24 cellular contexts compared by ENCODE assay signal in genomic region chr13:100059827-100060226, GRCh38.
"Had no signal": no experiment of that assay in that cellular context is flagged by ENCODE, and none has a peak within 500 bp of the region (broad histone marks: within the 10 kb centered on the region; RNA-seq: fewer than 3 reads in every experiment).

No MANE protein-coding gene starts in this region.

- H3K27ac ChIP-seq: colonic mucosa, epithelial cell of prostate, esophagus squamous epithelium, gastrocnemius medialis, heart right ventricle, left lung, lower lobe of right lung had no signal

- H3K4me3 Mint-ChIP-seq: dendritic cell treated with granulocyte-macrophage colony-stimulating factor and Interleukin-4, amounts not matched to agents 40 ng/mL and 50 ng/mL, for 4 days; effector memory CD8-positive, alpha-beta T cell; endodermal cell; mesothelial cell of epicardium; naive B cell had no signal

- H3K4me3 ChIP-seq: colonic mucosa, esophagus squamous epithelium, gastrocnemius medialis, heart right ventricle, left lung, lower lobe of right lung, mucosa of descending colon had no signal

- H3K9me3 ChIP-seq: colonic mucosa, esophagus squamous epithelium, gastrocnemius medialis, left lung, lower lobe of right lung had no signal

- H3K27ac Mint-ChIP-seq: dendritic cell treated with granulocyte-macrophage colony-stimulating factor and Interleukin-4, amounts not matched to agents 40 ng/mL and 50 ng/mL, for 4 days; endodermal cell; mesothelial cell of epicardium had no signal

- H3K4me1 ChIP-seq: colonic mucosa, gastrocnemius medialis, heart right ventricle, left lung, lower lobe of right lung had no signal

- H3K36me3 Mint-ChIP-seq: naive B cell had no signal

- DNase-seq: colonic mucosa; cortex of kidney; effector CD8-positive, alpha-beta T cell; effector memory CD8-positive, alpha-beta T cell; endodermal cell; erythroblast; esophagus squamous epithelium; foreskin fibroblast; foreskin melanocyte; gastrocnemius medialis; glutamatergic neuron; head of caudate nucleus; heart right ventricle; hippocampal formation; left cardiac atrium; left lung; left ventricle myocardium superior; lower lobe of right lung; mesenchymal stem cell; mucosa of descending colon; naive B cell had no signal

- H3K4me1 Mint-ChIP-seq: mesothelial cell of epicardium had no signal

- H3K27me3 ChIP-seq: colonic mucosa, gastrocnemius medialis, left lung had no signal

- H3K36me3 ChIP-seq: colonic mucosa, esophagus squamous epithelium, gastrocnemius medialis, heart right ventricle, left lung, lower lobe of right lung had no signal
